16 cellular contexts compared by ENCODE assay signal in genomic region chr13:75405976-75406703, GRCh38.
A peak's percentile ranks its signal among the peaks of the same experiment; 100 is the strongest.
DNase-seq lines count a peak whose midpoint lies in the region; ATAC-seq and TF ChIP-seq lines count a peak whose summit lies in the region.
"Had no signal": no experiment of that assay in that cellular context is flagged by ENCODE, and none has a peak within 500 bp of the region (broad histone marks: within the 10 kb centered on the region; RNA-seq: fewer than 3 reads in every experiment).

No MANE protein-coding gene starts in this region.

- peak overlapping the region; percentile 81 for H3K4me2 ChIP-seq in DOHH2 (ENCODE audit: low read length)
- H3K4me2 ChIP-seq in neuronal stem cell (ENCODE audit: insufficient read depth, low read length, poor library complexity, severe bottlenecking) = no peak overlapping the region

- no peaks in the 10 kb centered on the region for H4K20me1 ChIP-seq in DOHH2 (ENCODE audit: control insufficient read depth, insufficient read depth, low read depth, low read length)

- peaks cover 81% of the 10 kb centered on the region for H3K4me1 ChIP-seq in DOHH2 (ENCODE audit: control insufficient read depth, low read length)
- peaks cover 41% of the 10 kb centered on the region for H3K4me1 ChIP-seq in SJCRH30
- peaks cover 7 to 18% of the 10 kb centered on the region in 2 donors for H3K4me1 ChIP-seq in neuronal stem cell (ENCODE audit: control insufficient read depth in 2 of 2, insufficient read depth in 1 of 2, low read depth in 1 of 2, low read length in 2 of 2)
- H3K4me1 ChIP-seq: parathyroid adenoma had no signal

- peaks cover 93% of the 10 kb centered on the region for H3K79me2 ChIP-seq in DOHH2 (ENCODE audit: control insufficient read depth, low read length)

- H4K91ac ChIP-seq in neuronal stem cell (ENCODE audit: low read depth, low read length, poor library complexity) = no peak overlapping the region

- no peak overlapping the region for H4K8ac ChIP-seq in neuronal stem cell (ENCODE audit: low read depth, low read length)

- no peak overlapping the region for H2BK5ac ChIP-seq in neuronal stem cell (ENCODE audit: low read length)

- H3K36me3 ChIP-seq in DOHH2 (ENCODE audit: control insufficient read depth, low read length) (peaks cover 14% of the 10 kb centered on the region), SJCRH30 (no peaks in the 10 kb centered on the region), neuronal stem cell (replicated peaks in 1 of 2; ENCODE audit: control insufficient read depth in 2 of 2, insufficient read depth in 2 of 2, low read length in 2 of 2) (no peaks in the 10 kb centered on the region)

- H3K4ac ChIP-seq in neuronal stem cell (ENCODE audit: low read length) = no peak overlapping the region

- ATAC-seq in GM21576 (IDR thresholded peaks at IDR 0.05; ENCODE audit: unreplicated experiment) (no peak), HG02798 (IDR thresholded peaks at IDR 0.05; ENCODE audit: poor library complexity, unreplicated experiment) (no peak)

- H3K4me3 ChIP-seq in DOHH2 (ENCODE audit: low read length) (peak overlapping the region; percentile 70), SJCRH30 (no peak overlapping the region), fibroblast of villous mesenchyme (ENCODE audit: low read depth, low read length) (no peak overlapping the region), neuronal stem cell (ENCODE audit: low read length in 2 of 2) (no peak overlapping the region)
- H3K4me3 ChIP-seq: lung had no signal

- TF ChIP-seq CTCF in DOHH2 (IDR thresholded peaks at IDR 0.05; ENCODE audit: low read depth, low read length, poor library complexity, severe bottlenecking) (no peak), fibroblast of villous mesenchyme (IDR thresholded peaks at IDR 0.05; ENCODE audit: insufficient read depth, low read depth, low read length) (no peak)

- DNase-seq in SJCRH30 (peak; percentile 55 to 78), fibroblast of villous mesenchyme (ENCODE audit: low read depth) (peak; percentile 71), neuronal stem cell (ENCODE audit: low spot score) (peak; percentile 23), SIG-M5 (lab: John Stamatoyannopoulos, UW) (no peak), DMS153 (lab: John Stamatoyannopoulos, UW) (no peak)
- DNase-seq: C1 segment of cervical spinal cord; effector CD8-positive, alpha-beta T cell; GF-D8; NCI-H1105 treated with DMSO at 0.1 percent for 48 hours; stimulated activated CD4-positive, alpha-beta T cell treated with anti-CD3 and anti-CD28 coated beads, Interleukin-4, amount 100 ng/mL, for 24 hours; stimulated activated naive CD4-positive, alpha-beta T cell had no signal

- H2AK5ac ChIP-seq in neuronal stem cell (ENCODE audit: low read depth, low read length) = no peak overlapping the region

- no peak overlapping the region for H3K18ac ChIP-seq in neuronal stem cell (ENCODE audit: low read length)

- no peak overlapping the region for H2BK12ac ChIP-seq in neuronal stem cell (ENCODE audit: low read length)

- H3F3A ChIP-seq in DOHH2 (ENCODE audit: control insufficient read depth, insufficient read depth) = peaks cover 56% of the 10 kb centered on the region

- no peaks in the 10 kb centered on the region for H3K9me2 ChIP-seq in DOHH2 (replicated peaks; ENCODE audit: control insufficient read depth, low read length)

- H3K14ac ChIP-seq in neuronal stem cell (ENCODE audit: low read length) = no peak overlapping the region

- H3K23ac ChIP-seq in neuronal stem cell (ENCODE audit: low read depth, low read length, poor library complexity) = no peak overlapping the region

- no peak overlapping the region for H2BK120ac ChIP-seq in neuronal stem cell (ENCODE audit: low read depth, low read length)

- H3K79me1 ChIP-seq in neuronal stem cell (ENCODE audit: low read depth, low read length) = peaks cover 2% of the 10 kb centered on the region

- H2AFZ ChIP-seq in neuronal stem cell (ENCODE audit: low read length) = no peak overlapping the region
- H2AFZ ChIP-seq: parathyroid adenoma had no signal

- H3K9me3 ChIP-seq in DOHH2 (ENCODE audit: control insufficient read depth, insufficient read depth, low read length) (no peaks in the 10 kb centered on the region), SJCRH30 (replicated peaks) (no peaks in the 10 kb centered on the region; the same call in 1 of the 2 replicates), neuronal stem cell (replicated peaks in 1 of 2; ENCODE audit: control insufficient read depth in 2 of 2, insufficient read depth in 1 of 2, low read depth in 1 of 2, low read length in 2 of 2) (peaks cover 0 to 6% of the 10 kb centered on the region in 2 donors)

- no peak overlapping the region for H3K9ac ChIP-seq in neuronal stem cell (ENCODE audit: low read depth, low read length, poor library complexity)
- H3K9ac ChIP-seq: parathyroid adenoma had no signal

- H3K27ac ChIP-seq in DOHH2 (ENCODE audit: low read depth, low read length) = peak overlapping the region; percentile 97
- peak overlapping the region; percentile 83 for H3K27ac ChIP-seq in SJCRH30
- H3K27ac ChIP-seq in neuronal stem cell (replicated peaks; ENCODE audit: low read length) = no peak overlapping the region
- H3K27ac ChIP-seq: parathyroid adenoma had no signal

- H3K27me3 ChIP-seq in DOHH2 (ENCODE audit: control insufficient read depth, low read length) (no peaks in the 10 kb centered on the region), SJCRH30 (no peaks in the 10 kb centered on the region), neuronal stem cell (ENCODE audit: control insufficient read depth in 3 of 3, insufficient read depth in 3 of 3, low read depth in 1 of 3, low read length in 3 of 3) (no peaks in the 10 kb centered on the region)

- H2BK15ac ChIP-seq in neuronal stem cell (ENCODE audit: low read length) = no peak overlapping the region

- WGBS in neuronal stem cell (ENCODE audit: extremely low coverage in 2 of 2, insufficient read length in 2 of 2, insufficient replicate concordance in 1 of 2), 2 donors = no CpG with 5 or more reads among the region's 9 CpGs

Comparison
In these comparisons a context has a peak if more than half of its experiments do, and no peak if none do; other contexts are left out.
1. DNase-seq: peak in SJCRH30 (2 of 2), fibroblast of villous mesenchyme (single experiment) and neuronal stem cell (single experiment); none in SIG-M5 (single experiment) and DMS153 (single experiment).